Comparison of ENCODE assay signal across 11 cellular contexts in genomic region chr7:99563650-99564049, GRCh38. TPM values are rescaled to one million over a fixed set of nuclear protein-coding genes. Genes with fewer than 3 reads are reported as not detected.
DNase-seq lines count a peak whose midpoint lies in the region; ATAC-seq and TF ChIP-seq lines count a peak whose summit lies in the region.
"Had no signal": no experiment of that assay in that cellular context is flagged by ENCODE, and none has a peak within 500 bp of the region (broad histone marks: within the 10 kb centered on the region; RNA-seq: fewer than 3 reads in every experiment).

No MANE protein-coding gene starts in this region.

- TF ChIP-seq EP300 in stomach (IDR thresholded peaks at IDR 0.05) = no peak

- peak overlapping the region; percentile 60 for H3K27ac Mint-ChIP-seq in activated CD8-positive, alpha-beta T cell treated with anti-CD3 and anti-CD28 coated beads for 36 hours
- no peak overlapping the region for H3K27ac Mint-ChIP-seq in activated CD8-positive, alpha-beta T cell treated with anti-CD3 and anti-CD28 coated beads, Interleukin-2, amount 10 ng/mL, durations not matched to agents 7 days and 5 days
- H3K27ac Mint-ChIP-seq in activated T-helper 1 cell treated with anti-CD3 and anti-CD28 coated beads, Interleukin-12 subunit alpha, Interleukin-12 subunit beta, Interleukin-2, Interleukin-4 antibody, amounts not matched to agents 30 ng/mL and 10 ng/mL and 1 ng/mL, durations not matched to agents 14 hours and 24 hours and 36 hours = peak overlapping the region; percentile 61
- H3K27ac Mint-ChIP-seq in activated CD8-positive, alpha-beta memory T cell treated with anti-CD3 and anti-CD28 coated beads, Interleukin-2, amount 10 ng/mL, durations not matched to agents 7 days and 5 days = no peak overlapping the region

- CTCF ChIA-PET in activated CD8-positive, alpha-beta T cell treated with anti-CD3 and anti-CD28 coated beads for 36 hours (lab: Charles Lee) = no interaction called here
- CTCF ChIA-PET in activated CD8-positive, alpha-beta T cell treated with anti-CD3 and anti-CD28 coated beads, Interleukin-2, amount 10 ng/mL, durations not matched to agents 7 days and 5 days (lab: Charles Lee) = no interaction called here
- CTCF ChIA-PET in activated CD8-positive, alpha-beta memory T cell treated with anti-CD3 and anti-CD28 coated beads, Interleukin-2, amount 10 ng/mL, durations not matched to agents 7 days and 5 days (lab: Charles Lee) = no interaction called here

- H3K4me1 ChIP-seq in foreskin keratinocyte (peaks cover 32% of the 10 kb centered on the region), stomach (peaks cover 11 to 50% (median 37%) of the 10 kb centered on the region in 4 donors), prostate gland (replicated peaks) (no peaks in the 10 kb centered on the region)

- no peak for TF ChIP-seq POLR2A in stomach (IDR thresholded peaks at IDR 0.05)
- no peak for TF ChIP-seq POLR2A in prostate gland (IDR thresholded peaks at IDR 0.05)

- H3K27ac ChIP-seq in foreskin keratinocyte (peak overlapping the region; percentile 86), stomach (peak overlapping the region in 3 of 5 donors; percentile 41 to 99 (median 46)), prostate gland (no peak overlapping the region)
- H3K27ac ChIP-seq: HL-60, neutrophil had no signal

- no peak for DNase-seq in activated CD8-positive, alpha-beta T cell treated with anti-CD3 and anti-CD28 coated beads for 36 hours
- no peak for DNase-seq in activated CD8-positive, alpha-beta T cell treated with anti-CD3 and anti-CD28 coated beads, Interleukin-2, amount 10 ng/mL, durations not matched to agents 7 days and 5 days
- no peak for DNase-seq in activated T-helper 1 cell treated with anti-CD3 and anti-CD28 coated beads, Interleukin-12 subunit alpha, Interleukin-12 subunit beta, Interleukin-2, Interleukin-4 antibody, amounts not matched to agents 30 ng/mL and 10 ng/mL and 1 ng/mL, durations not matched to agents 14 hours and 24 hours and 36 hours (ENCODE audit: low spot score)
- DNase-seq in foreskin keratinocyte (peak in 1 of 2 donors; percentile 65), stomach (no peak), NCI-H1105 (lab: John Stamatoyannopoulos, UW) (no peak), prostate gland (ENCODE audit: low spot score) (no peak)
- no peak for DNase-seq in activated CD8-positive, alpha-beta memory T cell treated with anti-CD3 and anti-CD28 coated beads, Interleukin-2, amount 10 ng/mL, durations not matched to agents 7 days and 5 days
- DNase-seq: 8988T had no signal

- H3K9me3 Mint-ChIP-seq in activated CD8-positive, alpha-beta T cell treated with anti-CD3 and anti-CD28 coated beads for 36 hours = no peaks in the 10 kb centered on the region
- no peaks in the 10 kb centered on the region for H3K9me3 Mint-ChIP-seq in activated CD8-positive, alpha-beta T cell treated with anti-CD3 and anti-CD28 coated beads, Interleukin-2, amount 10 ng/mL, durations not matched to agents 7 days and 5 days (ENCODE audit: insufficient read depth)
- H3K9me3 Mint-ChIP-seq in activated T-helper 1 cell treated with anti-CD3 and anti-CD28 coated beads, Interleukin-12 subunit alpha, Interleukin-12 subunit beta, Interleukin-2, Interleukin-4 antibody, amounts not matched to agents 30 ng/mL and 10 ng/mL and 1 ng/mL, durations not matched to agents 14 hours and 24 hours and 36 hours = no peaks in the 10 kb centered on the region
- H3K9me3 Mint-ChIP-seq in activated CD8-positive, alpha-beta memory T cell treated with anti-CD3 and anti-CD28 coated beads, Interleukin-2, amount 10 ng/mL, durations not matched to agents 7 days and 5 days (ENCODE audit: low read depth) = no peaks in the 10 kb centered on the region

- H3K4me3 ChIP-seq in stomach (no peak overlapping the region), prostate gland (no peak overlapping the region)

- POLR2A ChIA-PET in activated CD8-positive, alpha-beta T cell treated with anti-CD3 and anti-CD28 coated beads for 36 hours (lab: Charles Lee) = no interaction called here
- POLR2A ChIA-PET in activated CD8-positive, alpha-beta T cell treated with anti-CD3 and anti-CD28 coated beads, Interleukin-2, amount 10 ng/mL, durations not matched to agents 7 days and 5 days (lab: Charles Lee) = no interaction called here

- WGBS in stomach, 5 donors = 79 to 93% (median 89%) methylated on average over 10 of the region's 10 CpGs
- WGBS in prostate gland = 89% methylated on average over 10 of the region's 10 CpGs

- peaks cover 48% of the 10 kb centered on the region for H3K4me1 Mint-ChIP-seq in activated CD8-positive, alpha-beta T cell treated with anti-CD3 and anti-CD28 coated beads for 36 hours (ENCODE audit: low read depth)
- peaks cover 43% of the 10 kb centered on the region for H3K4me1 Mint-ChIP-seq in activated CD8-positive, alpha-beta T cell treated with anti-CD3 and anti-CD28 coated beads, Interleukin-2, amount 10 ng/mL, durations not matched to agents 7 days and 5 days (ENCODE audit: low read depth)
- H3K4me1 Mint-ChIP-seq in activated T-helper 1 cell treated with anti-CD3 and anti-CD28 coated beads, Interleukin-12 subunit alpha, Interleukin-12 subunit beta, Interleukin-2, Interleukin-4 antibody, amounts not matched to agents 30 ng/mL and 10 ng/mL and 1 ng/mL, durations not matched to agents 14 hours and 24 hours and 36 hours (ENCODE audit: low read depth) = peaks cover 36% of the 10 kb centered on the region
- H3K4me1 Mint-ChIP-seq in activated CD8-positive, alpha-beta memory T cell treated with anti-CD3 and anti-CD28 coated beads, Interleukin-2, amount 10 ng/mL, durations not matched to agents 7 days and 5 days = peaks cover 37% of the 10 kb centered on the region

- ATAC-seq in activated CD8-positive, alpha-beta T cell treated with anti-CD3 and anti-CD28 coated beads for 36 hours = no peak
- ATAC-seq in activated CD8-positive, alpha-beta T cell treated with anti-CD3 and anti-CD28 coated beads, Interleukin-2, amount 10 ng/mL, durations not matched to agents 7 days and 5 days = no peak
- ATAC-seq in foreskin keratinocyte = peak; percentile 17
- no peak for ATAC-seq in activated CD8-positive, alpha-beta memory T cell treated with anti-CD3 and anti-CD28 coated beads, Interleukin-2, amount 10 ng/mL, durations not matched to agents 7 days and 5 days

- H3K4me3 Mint-ChIP-seq in activated CD8-positive, alpha-beta T cell treated with anti-CD3 and anti-CD28 coated beads for 36 hours = no peak overlapping the region
- H3K4me3 Mint-ChIP-seq in activated CD8-positive, alpha-beta T cell treated with anti-CD3 and anti-CD28 coated beads, Interleukin-2, amount 10 ng/mL, durations not matched to agents 7 days and 5 days = no peak overlapping the region
- no peak overlapping the region for H3K4me3 Mint-ChIP-seq in activated T-helper 1 cell treated with anti-CD3 and anti-CD28 coated beads, Interleukin-12 subunit alpha, Interleukin-12 subunit beta, Interleukin-2, Interleukin-4 antibody, amounts not matched to agents 30 ng/mL and 10 ng/mL and 1 ng/mL, durations not matched to agents 14 hours and 24 hours and 36 hours
- no peak overlapping the region for H3K4me3 Mint-ChIP-seq in activated CD8-positive, alpha-beta memory T cell treated with anti-CD3 and anti-CD28 coated beads, Interleukin-2, amount 10 ng/mL, durations not matched to agents 7 days and 5 days

- no peak for TF ChIP-seq CTCF in activated CD8-positive, alpha-beta T cell treated with anti-CD3 and anti-CD28 coated beads for 36 hours (IDR thresholded peaks at IDR 0.05)
- TF ChIP-seq CTCF in foreskin keratinocyte (conservative IDR thresholded peaks at IDR 0.05) (no peak), stomach (IDR thresholded peaks at IDR 0.05) (no peak), prostate gland (IDR thresholded peaks at IDR 0.05) (no peak)

- no peaks in the 10 kb centered on the region for H3K27me3 Mint-ChIP-seq in activated CD8-positive, alpha-beta T cell treated with anti-CD3 and anti-CD28 coated beads for 36 hours
- no peaks in the 10 kb centered on the region for H3K27me3 Mint-ChIP-seq in activated CD8-positive, alpha-beta T cell treated with anti-CD3 and anti-CD28 coated beads, Interleukin-2, amount 10 ng/mL, durations not matched to agents 7 days and 5 days (ENCODE audit: low read depth)
- no peaks in the 10 kb centered on the region for H3K27me3 Mint-ChIP-seq in activated T-helper 1 cell treated with anti-CD3 and anti-CD28 coated beads, Interleukin-12 subunit alpha, Interleukin-12 subunit beta, Interleukin-2, Interleukin-4 antibody, amounts not matched to agents 30 ng/mL and 10 ng/mL and 1 ng/mL, durations not matched to agents 14 hours and 24 hours and 36 hours (ENCODE audit: insufficient read depth)
- H3K27me3 Mint-ChIP-seq in activated CD8-positive, alpha-beta memory T cell treated with anti-CD3 and anti-CD28 coated beads, Interleukin-2, amount 10 ng/mL, durations not matched to agents 7 days and 5 days = no peaks in the 10 kb centered on the region

- H3K36me3 ChIP-seq in stomach (peaks cover 52 to 84% (median 80%) of the 10 kb centered on the region in 4 donors), prostate gland (peaks cover 10% of the 10 kb centered on the region in 2 donors)

- H3K27me3 ChIP-seq in foreskin keratinocyte (no peaks in the 10 kb centered on the region), stomach (no peaks in the 10 kb centered on the region), prostate gland (replicated peaks; ENCODE audit: insufficient read depth) (no peaks in the 10 kb centered on the region)
- H3K27me3 ChIP-seq: neutrophil had no signal

- intact Hi-C loops in activated CD8-positive, alpha-beta T cell treated with anti-CD3 and anti-CD28 coated beads for 36 hours (cut with micrococcal nuclease) = no loop called here
- intact Hi-C loops in activated T-helper 1 cell treated with anti-CD3 and anti-CD28 coated beads, Interleukin-12 subunit alpha, Interleukin-12 subunit beta, Interleukin-2, Interleukin-4 antibody, amounts not matched to agents 30 ng/mL and 10 ng/mL and 1 ng/mL, durations not matched to agents 14 hours and 24 hours and 36 hours (cut with micrococcal nuclease) = no loop called here
- intact Hi-C loops in stomach (cut with DNase I; ENCODE audit: low total_unique reads) (no loop called here), prostate gland (cut with DNase I) (no loop called here)

- no peaks in the 10 kb centered on the region for H3K9me3 ChIP-seq in stomach
- no peaks in the 10 kb centered on the region for H3K9me3 ChIP-seq in prostate gland
- H3K9me3 ChIP-seq: neutrophil had no signal

- H3K36me3 Mint-ChIP-seq in activated CD8-positive, alpha-beta T cell treated with anti-CD3 and anti-CD28 coated beads for 36 hours (ENCODE audit: low read depth) = peaks cover 51% of the 10 kb centered on the region
- peaks cover 57% of the 10 kb centered on the region for H3K36me3 Mint-ChIP-seq in activated CD8-positive, alpha-beta T cell treated with anti-CD3 and anti-CD28 coated beads, Interleukin-2, amount 10 ng/mL, durations not matched to agents 7 days and 5 days (ENCODE audit: low read depth)
- H3K36me3 Mint-ChIP-seq in activated T-helper 1 cell treated with anti-CD3 and anti-CD28 coated beads, Interleukin-12 subunit alpha, Interleukin-12 subunit beta, Interleukin-2, Interleukin-4 antibody, amounts not matched to agents 30 ng/mL and 10 ng/mL and 1 ng/mL, durations not matched to agents 14 hours and 24 hours and 36 hours (ENCODE audit: low read depth) = peaks cover 45% of the 10 kb centered on the region
- peaks cover 56% of the 10 kb centered on the region for H3K36me3 Mint-ChIP-seq in activated CD8-positive, alpha-beta memory T cell treated with anti-CD3 and anti-CD28 coated beads, Interleukin-2, amount 10 ng/mL, durations not matched to agents 7 days and 5 days

RNA-seq across cellular contexts. Expression of gene ZNF655, which starts 5.2 kb away (rescaled TPM):
- 10 to 100 TPM; 63.0 to 65.2 TPM for total RNA-seq in activated CD8-positive, alpha-beta T cell treated with anti-CD3 and anti-CD28 coated beads for 36 hours
- total RNA-seq in activated CD8-positive, alpha-beta T cell treated with anti-CD3 and anti-CD28 coated beads, Interleukin-2, amount 10 ng/mL, durations not matched to agents 7 days and 5 days = 100 to 1,000 TPM; 101 to 108 TPM
- total RNA-seq in activated T-helper 1 cell treated with anti-CD3 and anti-CD28 coated beads, Interleukin-12 subunit alpha, Interleukin-12 subunit beta, Interleukin-2, Interleukin-4 antibody, amounts not matched to agents 30 ng/mL and 10 ng/mL and 1 ng/mL, durations not matched to agents 14 hours and 24 hours and 36 hours = 77.9 and 79.9 TPM in 2 replicates
- total RNA-seq in foreskin keratinocyte (55.1 and 55.8 TPM in 2 replicates), stomach (100 to 1,000 TPM in 2 of 5 donors, 10 to 100 TPM in 3; 55.8 to 162 (median 94.5) TPM), prostate gland (100 to 1,000 TPM in 1 of 2 donors, 10 to 100 TPM in 1; 79.7 to 112 TPM)
- polyA plus RNA-seq in foreskin keratinocyte (31.5 and 35.0 TPM in 2 replicates), stomach (10 to 100 TPM; 33.0 to 41.2 (median 37.5) TPM)
- total RNA-seq in activated CD8-positive, alpha-beta memory T cell treated with anti-CD3 and anti-CD28 coated beads, Interleukin-2, amount 10 ng/mL, durations not matched to agents 7 days and 5 days = 10 to 100 TPM; 86.0 to 92.7 TPM

RNA-seq across cellular contexts. Expression of gene FAM200A, which starts 11.7 kb away (rescaled TPM):
- total RNA-seq in activated CD8-positive, alpha-beta T cell treated with anti-CD3 and anti-CD28 coated beads for 36 hours = 1 to 10 TPM; 4.8 to 4.9 TPM
- total RNA-seq in activated CD8-positive, alpha-beta T cell treated with anti-CD3 and anti-CD28 coated beads, Interleukin-2, amount 10 ng/mL, durations not matched to agents 7 days and 5 days = 1 to 10 TPM; 5.1 to 5.4 TPM
- 4.7 and 5.2 TPM in 2 replicates for total RNA-seq in activated T-helper 1 cell treated with anti-CD3 and anti-CD28 coated beads, Interleukin-12 subunit alpha, Interleukin-12 subunit beta, Interleukin-2, Interleukin-4 antibody, amounts not matched to agents 30 ng/mL and 10 ng/mL and 1 ng/mL, durations not matched to agents 14 hours and 24 hours and 36 hours
- total RNA-seq in foreskin keratinocyte (5.6 and 5.8 TPM in 2 replicates), stomach (10 to 100 TPM in 1 of 5 donors, 1 to 10 TPM in 2, under 1 TPM in 2; 0.45 to 35.9 (median 3.3) TPM), prostate gland (10 to 100 TPM in 1 of 2 donors, 1 to 10 TPM in 1; 5.5 to 11.2 TPM)
- polyA plus RNA-seq in foreskin keratinocyte (3.2 and 3.6 TPM in 2 replicates), stomach (1 to 10 TPM; 3.1 to 4.2 (median 3.5) TPM)
- total RNA-seq in activated CD8-positive, alpha-beta memory T cell treated with anti-CD3 and anti-CD28 coated beads, Interleukin-2, amount 10 ng/mL, durations not matched to agents 7 days and 5 days = 1 to 10 TPM; 5.1 to 5.2 TPM

RNA-seq across cellular contexts. Expression of gene TMEM225B, which starts 34.4 kb away (rescaled TPM):
- total RNA-seq in activated CD8-positive, alpha-beta T cell treated with anti-CD3 and anti-CD28 coated beads for 36 hours = 1 to 10 TPM in 1 of 2 experiments, under 1 TPM in 1; 0.92 to 2.2 TPM
- 1 to 10 TPM; 1.2 to 1.4 TPM for total RNA-seq in activated CD8-positive, alpha-beta T cell treated with anti-CD3 and anti-CD28 coated beads, Interleukin-2, amount 10 ng/mL, durations not matched to agents 7 days and 5 days
- 0.60 and 0.64 TPM in 2 replicates for total RNA-seq in activated T-helper 1 cell treated with anti-CD3 and anti-CD28 coated beads, Interleukin-12 subunit alpha, Interleukin-12 subunit beta, Interleukin-2, Interleukin-4 antibody, amounts not matched to agents 30 ng/mL and 10 ng/mL and 1 ng/mL, durations not matched to agents 14 hours and 24 hours and 36 hours
- total RNA-seq in foreskin keratinocyte (0.25 TPM in 1 of 2 replicates, not detected in the other), stomach (1 to 10 TPM in 1 of 5 donors, under 1 TPM in 1, not detected in 3; 0.73 to 4.3 TPM), prostate gland (10 to 100 TPM in 1 of 2 donors, not detected in 1; 23.5 TPM)
- polyA plus RNA-seq in foreskin keratinocyte (0.19 TPM in 2 replicates), stomach (1 to 10 TPM in 1 of 3 donors, under 1 TPM in 1, not detected in 1; 0.75 to 1.2 TPM)
- 1 to 10 TPM in 1 of 2 experiments, not detected in 1; 2.3 TPM for total RNA-seq in activated CD8-positive, alpha-beta memory T cell treated with anti-CD3 and anti-CD28 coated beads, Interleukin-2, amount 10 ng/mL, durations not matched to agents 7 days and 5 days

RNA-seq across cellular contexts. Expression of gene ZSCAN25, which starts 53.1 kb away (rescaled TPM):
- total RNA-seq in activated CD8-positive, alpha-beta T cell treated with anti-CD3 and anti-CD28 coated beads for 36 hours = 10 to 100 TPM; 31.8 to 35.8 TPM
- total RNA-seq in activated CD8-positive, alpha-beta T cell treated with anti-CD3 and anti-CD28 coated beads, Interleukin-2, amount 10 ng/mL, durations not matched to agents 7 days and 5 days = 10 to 100 TPM; 34.8 to 36.3 TPM
- total RNA-seq in activated T-helper 1 cell treated with anti-CD3 and anti-CD28 coated beads, Interleukin-12 subunit alpha, Interleukin-12 subunit beta, Interleukin-2, Interleukin-4 antibody, amounts not matched to agents 30 ng/mL and 10 ng/mL and 1 ng/mL, durations not matched to agents 14 hours and 24 hours and 36 hours = 31.5 and 32.9 TPM in 2 replicates
- total RNA-seq in foreskin keratinocyte (12.9 and 14.2 TPM in 2 replicates), stomach (10 to 100 TPM; 10.7 to 16.2 (median 12.3) TPM), prostate gland (10 to 100 TPM; 20.1 to 28.0 TPM)
- polyA plus RNA-seq in foreskin keratinocyte (4.6 and 5.5 TPM in 2 replicates), stomach (1 to 10 TPM; 3.5 to 4.1 (median 3.7) TPM)
- 10 to 100 TPM; 26.8 to 31.7 TPM for total RNA-seq in activated CD8-positive, alpha-beta memory T cell treated with anti-CD3 and anti-CD28 coated beads, Interleukin-2, amount 10 ng/mL, durations not matched to agents 7 days and 5 days

RNA-seq across cellular contexts. Expression of gene ZKSCAN5, which starts 59.2 kb away (rescaled TPM):
- 1 to 10 TPM; 7.6 to 7.9 TPM for total RNA-seq in activated CD8-positive, alpha-beta T cell treated with anti-CD3 and anti-CD28 coated beads for 36 hours
- total RNA-seq in activated CD8-positive, alpha-beta T cell treated with anti-CD3 and anti-CD28 coated beads, Interleukin-2, amount 10 ng/mL, durations not matched to agents 7 days and 5 days = 10 to 100 TPM; 13.9 TPM
- 8.0 and 8.1 TPM in 2 replicates for total RNA-seq in activated T-helper 1 cell treated with anti-CD3 and anti-CD28 coated beads, Interleukin-12 subunit alpha, Interleukin-12 subunit beta, Interleukin-2, Interleukin-4 antibody, amounts not matched to agents 30 ng/mL and 10 ng/mL and 1 ng/mL, durations not matched to agents 14 hours and 24 hours and 36 hours
- total RNA-seq in foreskin keratinocyte = 10.7 and 11.1 TPM in 2 replicates
- polyA plus RNA-seq in foreskin keratinocyte = 4.3 and 4.4 TPM in 2 replicates
- total RNA-seq in stomach = 10 to 100 TPM in 1 of 5 donors, 1 to 10 TPM in 3, under 1 TPM in 1; 0.58 to 11.4 (median 4.0) TPM
- polyA plus RNA-seq in stomach = 1 to 10 TPM; 2.7 to 3.8 (median 2.9) TPM
- total RNA-seq in activated CD8-positive, alpha-beta memory T cell treated with anti-CD3 and anti-CD28 coated beads, Interleukin-2, amount 10 ng/mL, durations not matched to agents 7 days and 5 days = 10 to 100 TPM; 13.2 to 13.6 TPM
- 10 to 100 TPM in 1 of 2 donors, 1 to 10 TPM in 1; 7.8 to 13.2 TPM for total RNA-seq in prostate gland

Comparison
In these comparisons a context has a peak if more than half of its experiments do, and no peak if none do; other contexts are left out.
1. H3K27ac Mint-ChIP-seq: peak in activated CD8-positive, alpha-beta T cell treated with anti-CD3 and anti-CD28 coated beads for 36 hours (single experiment) and activated T-helper 1 cell treated with anti-CD3 and anti-CD28 coated beads, Interleukin-12 subunit alpha, Interleukin-12 subunit beta, Interleukin-2, Interleukin-4 antibody, amounts not matched to agents 30 ng/mL and 10 ng/mL and 1 ng/mL, durations not matched to agents 14 hours and 24 hours and 36 hours (single experiment); none in activated CD8-positive, alpha-beta T cell treated with anti-CD3 and anti-CD28 coated beads, Interleukin-2, amount 10 ng/mL, durations not matched to agents 7 days and 5 days (single experiment) and activated CD8-positive, alpha-beta memory T cell treated with anti-CD3 and anti-CD28 coated beads, Interleukin-2, amount 10 ng/mL, durations not matched to agents 7 days and 5 days (single experiment).
2. H3K27ac ChIP-seq: peak in foreskin keratinocyte (single experiment) and stomach (3 of 5); none in prostate gland (0 of 2).